ENCODE assay signal across 29 cellular contexts in the genomic region with DNA sequence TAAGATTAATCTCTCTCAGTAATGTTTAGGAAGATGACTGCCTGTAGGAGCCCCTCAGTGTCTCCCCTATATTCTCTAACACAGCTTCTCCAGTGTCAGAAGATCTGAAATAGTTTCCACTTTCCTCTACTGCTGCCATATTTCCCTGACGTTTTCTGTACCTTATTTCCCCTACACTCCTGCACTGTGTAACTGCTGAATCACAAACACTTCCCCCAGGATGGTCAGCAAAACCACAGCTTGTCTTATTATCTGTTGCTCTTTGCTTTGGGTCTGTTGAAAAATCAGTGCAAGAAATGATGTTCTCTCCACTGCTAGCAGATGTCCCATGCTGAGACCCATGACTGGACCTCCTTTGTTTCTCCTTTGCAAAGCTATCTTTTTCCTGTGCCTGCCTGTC.
"Had no signal": no experiment of that assay in that cellular context is flagged by ENCODE, and none has a peak within 500 bp of the region (broad histone marks: within the 10 kb centered on the region; RNA-seq: fewer than 3 reads in every experiment).

No MANE protein-coding gene starts in this region.

- H3K4me1 ChIP-seq: lower lobe of right lung, pancreas, prostate gland, stomach, testis, thyroid gland, transverse colon, upper lobe of left lung, vagina had no signal

- H3K4me3 ChIP-seq: lower lobe of right lung, pancreas, prostate gland, skin epidermis, stomach, testis, thyroid gland, transverse colon, upper lobe of left lung, vagina had no signal

- H3K4me3 Mint-ChIP-seq: naive thymus-derived CD8-positive, alpha-beta T cell had no signal

- DNase-seq: hippocampal formation; kidney glomerular epithelial cell; left cardiac atrium; left ventricle myocardium superior; lower lobe of right lung; mammary epithelial cell; mesenchymal stem cell; naive thymus-derived CD8-positive, alpha-beta T cell; nucleus accumbens; pancreas; posterior cingulate gyrus; retina; right cardiac atrium; stimulated activated CD4-positive, alpha-beta T cell treated with anti-CD3 and anti-CD28 coated beads, Interleukin-12 subunit alpha, Interleukin-12 subunit beta, amount 100 ng/mL, for 4 hours; stimulated activated CD4-positive, alpha-beta T cell treated with anti-CD3 and anti-CD28 coated beads, Interleukin-15, amount 100 ng/mL, for 24 hours; stimulated activated CD4-positive, alpha-beta T cell treated with anti-CD3 and anti-CD28 coated beads, Interleukin-2, amount 100 ng/mL, for 24 hours; stimulated activated CD4-positive, alpha-beta T cell treated with anti-CD3 and anti-CD28 coated beads, Interleukin-4, amount 100 ng/mL, for 1 hour; stimulated activated naive CD4-positive, alpha-beta T cell; stomach; testis; thyroid gland; transverse colon; upper lobe of left lung had no signal

- H3K27ac Mint-ChIP-seq: naive thymus-derived CD8-positive, alpha-beta T cell had no signal

- FAIRE-seq: keratinocyte, pancreas had no signal

- H3K9me3 ChIP-seq: pancreas, prostate gland, testis, thyroid gland, transverse colon, vagina had no signal

- H3K27ac ChIP-seq: lower lobe of right lung, pancreas, prostate gland, skin epidermis, stomach, testis, thyroid gland, transverse colon, upper lobe of left lung, vagina had no signal

- H3K27me3 ChIP-seq: stomach, testis, thyroid gland, transverse colon, upper lobe of left lung, vagina had no signal

- H3K4me1 Mint-ChIP-seq: naive thymus-derived CD8-positive, alpha-beta T cell had no signal

- H3K36me3 ChIP-seq: lower lobe of right lung, pancreas, prostate gland, stomach, thyroid gland, transverse colon, upper lobe of left lung, vagina had no signal

- ATAC-seq: left cardiac atrium; left lobe of liver; left ventricle myocardium superior; lower lobe of right lung; naive thymus-derived CD8-positive, alpha-beta T cell; pancreas; right cardiac atrium; sciatic nerve had no signal
